Comparison of ENCODE assay signal across 9 cellular contexts in genomic region chr7:42227931-42228591, GRCh38. TPM values are rescaled to one million over a fixed set of nuclear protein-coding genes. Genes with fewer than 3 reads are reported as not detected.
DNase-seq lines count a peak whose midpoint lies in the region; ATAC-seq and TF ChIP-seq lines count a peak whose summit lies in the region.
"Had no signal": no experiment of that assay in that cellular context is flagged by ENCODE, and none has a peak within 500 bp of the region (broad histone marks: within the 10 kb centered on the region; RNA-seq: fewer than 3 reads in every experiment).

No MANE protein-coding gene starts in this region.

- peaks cover 9 to 18% of the 10 kb centered on the region in 2 experiments for H3K4me1 ChIP-seq in trophoblast cell (ENCODE audit: control insufficient read depth in 1 of 2, insufficient read depth in 2 of 2, low read length in 2 of 2)

- peak overlapping the region; percentile 6 for H3K27ac ChIP-seq in trophoblast cell (ENCODE audit: low read depth, low read length)

- peak overlapping the region; percentile 61 for H4K12ac ChIP-seq in trophoblast cell (ENCODE audit: low read depth, low read length)

- peak overlapping the region; percentile 66 for H2BK12ac ChIP-seq in trophoblast cell (ENCODE audit: low read length)

- peak overlapping the region; percentile 31 for H2BK5ac ChIP-seq in trophoblast cell (ENCODE audit: low read depth, low read length, poor library complexity)

- H3K79me2 ChIP-seq in trophoblast cell (ENCODE audit: control insufficient read depth, insufficient read depth, low read length, poor library complexity), result no peaks in the 10 kb centered on the region

- no CpG with 5 or more reads among the region's 51 CpGs for WGBS in trophoblast cell (ENCODE audit: extremely low coverage, insufficient coverage, insufficient read length)

- H4K91ac ChIP-seq in trophoblast cell (ENCODE audit: low read depth, low read length), result peak overlapping the region; percentile 32

- peak overlapping the region; percentile 34 for H3K9ac ChIP-seq in trophoblast cell (ENCODE audit: low read length)

- H3K4me2 ChIP-seq in trophoblast cell (ENCODE audit: low read length), result peak overlapping the region; percentile 96

- peak; percentile 44 for DNase-seq in fibroblast of villous mesenchyme (ENCODE audit: low read depth)
- DNase-seq in trophoblast cell, result peak; percentile 24 to 53
- DNase-seq in midbrain (lab: John Stamatoyannopoulos, UW), result no peak
- DNase-seq in NCI-H1417 treated with DMSO at 0.1 percent for 48 hours (lab: John Stamatoyannopoulos, UW), result no peak
- DNase-seq in A172 (ENCODE audit: low spot score), result no peak
- no peak for DNase-seq in HK-2 (ENCODE audit: unreplicated experiment)
- DNase-seq: GOT3 had no signal

- no peaks in the 10 kb centered on the region for H3K36me3 ChIP-seq in trophoblast cell (ENCODE audit: control insufficient read depth in 1 of 2, insufficient read depth in 2 of 2, low read length in 2 of 2)

- no peaks in the 10 kb centered on the region for H3K27me3 ChIP-seq in trophoblast cell (ENCODE audit: insufficient read depth, low read length)

- no peaks in the 10 kb centered on the region for H3K9me3 ChIP-seq in trophoblast cell (ENCODE audit: insufficient read depth, low read depth, low read length)

- TF ChIP-seq CTCF in fibroblast of villous mesenchyme (IDR thresholded peaks at IDR 0.05; ENCODE audit: insufficient read depth, low read depth, low read length), result no peak

- H4K8ac ChIP-seq in trophoblast cell (ENCODE audit: low read depth, low read length), result peak overlapping the region; percentile 65

- peak overlapping the region; percentile 16 for H2BK120ac ChIP-seq in trophoblast cell (ENCODE audit: insufficient read depth, low read length, poor library complexity)

- H3K14ac ChIP-seq in trophoblast cell (ENCODE audit: low read length), result peak overlapping the region; percentile 55

- H3K4ac ChIP-seq in trophoblast cell (ENCODE audit: low read depth, low read length), result no peak overlapping the region

- peak; percentile 67 for ATAC-seq in GM18868 (IDR thresholded peaks at IDR 0.05; ENCODE audit: unreplicated experiment)
- peak; percentile 32 for ATAC-seq in HG03457 (IDR thresholded peaks at IDR 0.05; ENCODE audit: unreplicated experiment)

- H3K4me3 ChIP-seq in fibroblast of villous mesenchyme (ENCODE audit: low read depth, low read length) (no peak overlapping the region), trophoblast cell (ENCODE audit: low read depth, low read length) (peak overlapping the region; percentile 47)

- no peak overlapping the region for H2AK5ac ChIP-seq in trophoblast cell (ENCODE audit: low read length)

- peaks cover 9% of the 10 kb centered on the region for H3K79me1 ChIP-seq in trophoblast cell (ENCODE audit: low read length)

- no peak overlapping the region for H3K23ac ChIP-seq in trophoblast cell (ENCODE audit: low read length)

- peak overlapping the region; percentile 66 for H2AFZ ChIP-seq in trophoblast cell (ENCODE audit: insufficient read depth, low read length, poor library complexity)

- H3K18ac ChIP-seq in trophoblast cell (ENCODE audit: low read length), result peak overlapping the region; percentile 21

RNA-seq across cellular contexts. Expression of gene GLI3, which starts 8.9 kb away (rescaled TPM):
- total RNA-seq in fibroblast of villous mesenchyme, result 4.3 and 7.1 TPM in 2 replicates
- polyA plus RNA-seq in trophoblast cell (2013), result 11.7 and 12.8 TPM in 2 replicates
- 2.5 and 2.8 TPM in 2 replicates for total RNA-seq in A172 (2014; rRNA removed; shearing (Covaris generic))

Comparison
In these comparisons a context has a peak if more than half of its experiments do, and no peak if none do; other contexts are left out.
1. DNase-seq: peak in fibroblast of villous mesenchyme (single experiment) and trophoblast cell (2 of 2); none in midbrain (single experiment), NCI-H1417 treated with DMSO at 0.1 percent for 48 hours (single experiment), A172 (single experiment) and HK-2 (single experiment).